Comparison of ENCODE assay signal across 16 cellular contexts in the genomic region with DNA sequence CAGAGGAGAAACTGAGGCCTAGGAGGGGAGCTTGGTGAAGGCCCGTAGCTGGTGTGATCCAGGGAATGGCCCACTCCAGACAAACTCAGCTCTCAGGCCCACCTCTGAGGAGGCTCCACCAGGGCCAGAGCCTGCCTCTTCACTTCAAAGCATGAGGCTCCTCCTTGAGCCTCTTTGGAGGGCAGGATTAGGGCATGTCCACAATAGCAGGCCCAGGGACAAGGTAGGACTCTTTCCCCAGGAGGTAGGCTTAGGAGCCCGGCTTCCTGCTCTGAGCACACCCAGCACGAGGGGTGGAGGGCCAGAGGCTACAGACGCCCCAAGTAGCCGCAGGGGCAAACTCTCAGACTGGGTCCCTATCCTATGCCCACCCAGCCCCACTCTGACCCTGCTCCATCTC.
"Had no signal": no experiment of that assay in that cellular context is flagged by ENCODE, and none has a peak within 500 bp of the region (broad histone marks: within the 10 kb centered on the region; RNA-seq: fewer than 3 reads in every experiment).

No MANE protein-coding gene starts in this region.

- H3K27ac Mint-ChIP-seq: activated T-helper 2 cell treated with anti-CD3 and anti-CD28 coated beads, Interferon-gamma antibody, Interleukin-2, Interleukin-4, amounts not matched to agents 10 μg/mL and 5 μg/mL and 100 μg/mL, durations not matched to agents 14 hours and 24 hours and 36 hours; dendritic cell treated with granulocyte-macrophage colony-stimulating factor and Interleukin-4, amounts not matched to agents 40 ng/mL and 50 ng/mL, for 4 days; natural killer cell had no signal

- H3K4me1 ChIP-seq: body of pancreas had no signal

- DNase-seq: activated CD4-positive, alpha-beta T cell treated with anti-CD3 and anti-CD28 coated beads, Interleukin-2, amount 50 U/mL, for 4 hours; activated CD4-positive, CD25-positive, alpha-beta regulatory T cell treated with anti-CD3 and anti-CD28 coated beads, Interleukin-2, amount 50 U/mL, for 72 hours; activated naive CD4-positive, alpha-beta T cell treated with anti-CD3 and anti-CD28 coated beads, Interleukin-2, amount 50 U/mL, for 16 hours; activated T-cell treated with anti-CD3 and anti-CD28 coated beads for 4 hours; kidney glomerular epithelial cell; mammary epithelial cell; natural killer cell; nucleus accumbens; stimulated activated CD4-positive, alpha-beta T cell treated with anti-CD3 and anti-CD28 coated beads, Interleukin-15, amount 100 ng/mL, for 24 hours; stimulated activated CD4-positive, alpha-beta T cell treated with anti-CD3 and anti-CD28 coated beads, Interleukin-4, amount 100 ng/mL, for 4 hours had no signal

- H3K4me3 Mint-ChIP-seq: central memory CD8-positive, alpha-beta T cell; dendritic cell treated with granulocyte-macrophage colony-stimulating factor and Interleukin-4, amounts not matched to agents 40 ng/mL and 50 ng/mL, for 4 days; natural killer cell had no signal

- H3K4me2 ChIP-seq: hepatocyte had no signal

- H3K27me3 Mint-ChIP-seq: central memory CD8-positive, alpha-beta T cell had no signal

- ATAC-seq: body of pancreas, natural killer cell had no signal

- H3K9me3 ChIP-seq: body of pancreas, tibial nerve had no signal

- H3K4me1 Mint-ChIP-seq: central memory CD8-positive, alpha-beta T cell; natural killer cell had no signal

- H3K27ac ChIP-seq: body of pancreas, hepatocyte, tibial nerve had no signal

- H3K4me3 ChIP-seq: body of pancreas, hepatocyte, tibial nerve had no signal

- H3K9me3 Mint-ChIP-seq: activated T-helper 2 cell treated with anti-CD3 and anti-CD28 coated beads, Interferon-gamma antibody, Interleukin-2, Interleukin-4, amounts not matched to agents 10 μg/mL and 5 μg/mL and 100 μg/mL, durations not matched to agents 14 hours and 24 hours and 36 hours; central memory CD8-positive, alpha-beta T cell; dendritic cell treated with granulocyte-macrophage colony-stimulating factor and Interleukin-4, amounts not matched to agents 40 ng/mL and 50 ng/mL, for 4 days; natural killer cell had no signal

- H3K36me3 Mint-ChIP-seq: natural killer cell had no signal

- H2AFZ ChIP-seq: hepatocyte had no signal

- H3K36me3 ChIP-seq: tibial nerve had no signal

- H3K27me3 ChIP-seq: body of pancreas, hepatocyte, tibial nerve had no signal
